Comparison of ENCODE assay signal across 1 cellular context in genomic region chr2:128639693-128640092, GRCh38.
TF ChIP-seq lines count a peak whose summit lies in the region.

No MANE protein-coding gene starts in this region.

TF ChIP-seq in HepG2, 621 proteins besides CTCF, POLR2A, EP300 and RAD21 (continued from another document):
- TF ChIP-seq HOMEZ (CRISPR knock-in tag; IDR thresholded peaks at IDR 0.05; ENCODE audit: low read depth) = no peak
- no peak for TF ChIP-seq HMG20B (CRISPR knock-in tag; conservative IDR thresholded peaks at IDR 0.05)
- TF ChIP-seq, protein P1, sequence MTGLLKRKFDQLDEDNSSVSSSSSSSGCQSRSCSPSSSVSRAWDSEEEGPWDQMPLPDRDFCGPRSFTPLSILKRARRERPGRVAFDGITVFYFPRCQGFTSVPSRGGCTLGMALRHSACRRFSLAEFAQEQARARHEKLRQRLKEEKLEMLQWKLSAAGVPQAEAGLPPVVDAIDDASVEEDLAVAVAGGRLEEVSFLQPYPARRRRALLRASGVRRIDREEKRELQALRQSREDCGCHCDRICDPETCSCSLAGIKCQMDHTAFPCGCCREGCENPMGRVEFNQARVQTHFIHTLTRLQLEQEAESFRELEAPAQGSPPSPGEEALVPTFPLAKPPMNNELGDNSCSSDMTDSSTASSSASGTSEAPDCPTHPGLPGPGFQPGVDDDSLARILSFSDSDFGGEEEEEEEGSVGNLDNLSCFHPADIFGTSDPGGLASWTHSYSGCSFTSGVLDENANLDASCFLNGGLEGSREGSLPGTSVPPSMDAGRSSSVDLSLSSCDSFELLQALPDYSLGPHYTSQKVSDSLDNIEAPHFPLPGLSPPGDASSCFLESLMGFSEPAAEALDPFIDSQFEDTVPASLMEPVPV (CRISPR knock-in tag; IDR thresholded peaks at IDR 0.05) = no peak
TF ChIP-seq in HepG2: peak in this region for 0.
